Comparison of ENCODE assay signal across 16 cellular contexts in genomic region chr2:119638246-119638645, GRCh38. TPM values are rescaled to one million over a fixed set of nuclear protein-coding genes. Genes with fewer than 3 reads are reported as not detected.
A peak's percentile ranks its signal among the peaks of the same experiment; 100 is the strongest.
DNase-seq lines count a peak whose midpoint lies in the region; ATAC-seq, FAIRE-seq and TF ChIP-seq lines count a peak whose summit lies in the region.
"Had no signal": no experiment of that assay in that cellular context is flagged by ENCODE, and none has a peak within 500 bp of the region (broad histone marks: within the 10 kb centered on the region; RNA-seq: fewer than 3 reads in every experiment).

No MANE protein-coding gene starts in this region.

- DNase-seq in urothelium cell line (ENCODE audit: low spot score) (no peak), thyroid gland (no peak), NOMO-1 treated with DMSO at 0.1 percent for 48 hours (lab: John Stamatoyannopoulos, UW; ENCODE audit: unreplicated experiment) (no peak)
- DNase-seq: Calu3; CD4-positive, alpha-beta T cell; DMS 273 treated with DMSO at 0.1 percent for 48 hours; DMS79 had no signal

- no peak for TF ChIP-seq POLR2A in thyroid gland (IDR thresholded peaks at IDR 0.05)

- WGBS in thyroid gland, 2 donors, result 81 to 84% methylated on average over 12 of the region's 12 CpGs

- H3K4me1 ChIP-seq in stomach smooth muscle (ENCODE audit: control insufficient read depth, insufficient read depth, low read length) (peaks cover 37% of the 10 kb centered on the region), thyroid gland (peaks cover 3 to 8% of the 10 kb centered on the region in 2 donors)

- H3K27me3 ChIP-seq in layer of hippocampus (ENCODE audit: control insufficient read depth, insufficient read depth, low read length) (no peaks in the 10 kb centered on the region), stomach smooth muscle (ENCODE audit: control insufficient read depth in 1 of 2, insufficient read depth in 2 of 2, low read length in 2 of 2) (no peaks in the 10 kb centered on the region), thyroid gland (no peaks in the 10 kb centered on the region)

- no peak overlapping the region for H3K9ac ChIP-seq in stomach smooth muscle (ENCODE audit: low read length in 2 of 2)

- no peaks in the 10 kb centered on the region for H3K9me3 ChIP-seq in stomach smooth muscle (ENCODE audit: control insufficient read depth in 2 of 2, low read length in 2 of 2)
- H3K9me3 ChIP-seq in thyroid gland, result no peaks in the 10 kb centered on the region

- TF ChIP-seq CTCF in thyroid gland (IDR thresholded peaks at IDR 0.05), result no peak

- intact Hi-C loops in thyroid gland (cut with DNase I), result no loop called here

- no peak for ATAC-seq in GM18909 (IDR thresholded peaks at IDR 0.05; ENCODE audit: poor library complexity, unreplicated experiment)
- ATAC-seq: GM12878 had no signal

- H3K27ac ChIP-seq in angular gyrus (ENCODE audit: low read depth, low read length) (peak overlapping the region; percentile 57), layer of hippocampus (ENCODE audit: low read depth, low read length) (peak overlapping the region; percentile 56), stomach smooth muscle (ENCODE audit: low read length) (peak overlapping the region; percentile 49), thyroid gland (no peak overlapping the region)
- H3K27ac ChIP-seq: HL-60 had no signal

- H3K36me3 ChIP-seq in stomach smooth muscle (ENCODE audit: control insufficient read depth in 2 of 2, insufficient read depth in 2 of 2, low read length in 2 of 2) (no peaks in the 10 kb centered on the region), thyroid gland (no peaks in the 10 kb centered on the region)

- FAIRE-seq in urothelium cell line (lab: Jason Lieb, UNC), result peak; percentile 85
- FAIRE-seq: A204.1, GM12878, GM18507, H54 had no signal

- H3K4me3 ChIP-seq in stomach smooth muscle (ENCODE audit: low read length in 2 of 2) (no peak overlapping the region), thyroid gland (replicated peaks in 1 of 3) (no peak overlapping the region)
- H3K4me3 ChIP-seq: GM12878 had no signal

RNA-seq across cellular contexts. Expression of gene TMEM177, which starts 40.8 kb away (rescaled TPM):
- 10 to 100 TPM in 3 of 4 donors, 1 to 10 TPM in 1; 6.2 to 24.3 (median 14.1) TPM for total RNA-seq in thyroid gland

Comparison
In these comparisons a context has a peak if more than half of its experiments do, and no peak if none do; other contexts are left out.
1. H3K27ac ChIP-seq: peak in angular gyrus (single experiment), layer of hippocampus (single experiment) and stomach smooth muscle (single experiment); none in thyroid gland (0 of 3).